ENCODE assay signal across 24 cellular contexts in genomic region chr13:112839347-112840105, GRCh38.
DNase-seq lines count a peak whose midpoint lies in the region; TF ChIP-seq lines count a peak whose summit lies in the region.
"Had no signal": no experiment of that assay in that cellular context is flagged by ENCODE, and none has a peak within 500 bp of the region (broad histone marks: within the 10 kb centered on the region; RNA-seq: fewer than 3 reads in every experiment).

No MANE protein-coding gene starts in this region.

- H3K27ac ChIP-seq in spleen: no peak overlapping the region
- H3K27ac ChIP-seq: dorsolateral prefrontal cortex, prostate gland, thyroid gland had no signal

- no peaks in the 10 kb centered on the region for H3K27me3 Mint-ChIP-seq in activated T-cell treated with anti-CD3 and anti-CD28 coated beads, Interleukin-2, amount 50 U/mL, for 24 hours
- H3K27me3 Mint-ChIP-seq: activated naive CD4-positive, alpha-beta T cell treated with anti-CD3 and anti-CD28 coated beads, Interleukin-2, amount 50 U/mL, for 24 hours; CD4-positive, CD25-positive, alpha-beta regulatory T cell; IgD-negative memory B cell; natural killer cell treated with Interleukin-12 subunit alpha and Interleukin-12 subunit beta and Interleukin-15 and Interleukin-18, amount 100 ng/mL, for 72 hours; T-cell had no signal

- H3K4me1 Mint-ChIP-seq in activated T-cell treated with anti-CD3 and anti-CD28 coated beads, Interleukin-2, amount 50 U/mL, for 24 hours (ENCODE audit: low read depth): no peaks in the 10 kb centered on the region
- H3K4me1 Mint-ChIP-seq: activated naive CD4-positive, alpha-beta T cell treated with anti-CD3 and anti-CD28 coated beads, Interleukin-2, amount 50 U/mL, for 24 hours had no signal

- peaks cover 0 to 98% (median 66%) of the 10 kb centered on the region in 6 donors for H3K36me3 ChIP-seq in spleen
- H3K36me3 ChIP-seq: prostate gland had no signal

- no peak overlapping the region for H3K4me3 ChIP-seq in fibroblast of the aortic adventitia (ENCODE audit: low read depth, low read length)
- H3K4me3 ChIP-seq in spleen: no peak overlapping the region
- H3K4me3 ChIP-seq: dorsolateral prefrontal cortex, prostate gland, thyroid gland had no signal

- H3K4me3 Mint-ChIP-seq in activated T-cell treated with anti-CD3 and anti-CD28 coated beads, Interleukin-2, amount 50 U/mL, for 24 hours: no peak overlapping the region
- H3K4me3 Mint-ChIP-seq: activated naive CD4-positive, alpha-beta T cell treated with anti-CD3 and anti-CD28 coated beads, Interleukin-2, amount 50 U/mL, for 24 hours; CD4-positive, CD25-positive, alpha-beta regulatory T cell; H9; IgD-negative memory B cell; natural killer cell treated with Interleukin-12 subunit alpha and Interleukin-12 subunit beta and Interleukin-15 and Interleukin-18, amount 100 ng/mL, for 72 hours; T-cell had no signal

- intact Hi-C loops in spleen (cut with DNase I; ENCODE audit: low total_unique reads): no loop called here

- TF ChIP-seq CTCF in fibroblast of the aortic adventitia (IDR thresholded peaks at IDR 0.05; ENCODE audit: insufficient read depth, low read length): peak; percentile 40
- no peak for TF ChIP-seq CTCF in spleen (IDR thresholded peaks at IDR 0.05 in 8 of 11, conservative IDR thresholded peaks at IDR 0.05 in 3 of 11)
- no peak for TF ChIP-seq CTCF in GM10266 (IDR thresholded peaks at IDR 0.05; ENCODE audit: control insufficient read depth, insufficient read depth, low read depth, missing control alignments)

- no peak for TF ChIP-seq POLR2A in spleen (IDR thresholded peaks at IDR 0.05)

- 83 to 92% (median 88%) methylated on average over 12 of the region's 12 CpGs for WGBS in spleen, 5 donors

- H3K27me3 ChIP-seq in spleen (replicated peaks in 1 of 7): no peaks in the 10 kb centered on the region
- H3K27me3 ChIP-seq: dorsolateral prefrontal cortex, thyroid gland had no signal

- no peaks in the 10 kb centered on the region for H3K4me1 ChIP-seq in spleen
- H3K4me1 ChIP-seq: prostate gland had no signal

- no peak overlapping the region for H3K27ac Mint-ChIP-seq in activated T-cell treated with anti-CD3 and anti-CD28 coated beads, Interleukin-2, amount 50 U/mL, for 24 hours
- H3K27ac Mint-ChIP-seq: activated naive CD4-positive, alpha-beta T cell treated with anti-CD3 and anti-CD28 coated beads, Interleukin-2, amount 50 U/mL, for 24 hours; IgD-negative memory B cell; natural killer cell treated with Interleukin-12 subunit alpha and Interleukin-12 subunit beta and Interleukin-15 and Interleukin-18, amount 100 ng/mL, for 72 hours; T-cell had no signal

- no peaks in the 10 kb centered on the region for H3K9me3 ChIP-seq in spleen
- H3K9me3 ChIP-seq: prostate gland, thyroid gland had no signal

- H3K36me3 Mint-ChIP-seq in activated T-cell treated with anti-CD3 and anti-CD28 coated beads, Interleukin-2, amount 50 U/mL, for 24 hours (ENCODE audit: low read depth): peaks cover 84% of the 10 kb centered on the region
- H3K36me3 Mint-ChIP-seq: natural killer cell treated with Interleukin-12 subunit alpha and Interleukin-12 subunit beta and Interleukin-15 and Interleukin-18, amount 100 ng/mL, for 72 hours had no signal

- DNase-seq in ELR (ENCODE audit: low read depth): peak; percentile 8
- peak; percentile 72 for DNase-seq in amniotic epithelial cell (ENCODE audit: low read depth)
- peak; percentile 92 for DNase-seq in fibroblast of the aortic adventitia (ENCODE audit: low read depth)
- peak; percentile 30 for DNase-seq in spleen
- no peak for DNase-seq in activated CD8-positive, alpha-beta memory T cell treated with anti-CD3 and anti-CD28 coated beads for 24 hours
- DNase-seq in activated T-cell treated with anti-CD3 and anti-CD28 coated beads, Interleukin-2, amount 50 U/mL, for 24 hours: no peak
- DNase-seq in H4 (ENCODE audit: low spot score): no peak
- no peak for DNase-seq in GM10266 (ENCODE audit: extremely low spot score)
- DNase-seq: CD4-positive, CD25-positive, alpha-beta regulatory T cell; DMS53; erythroblast; H9; kidney glomerular epithelial cell; mesenchymal stem cell; NCI-H2029 treated with DMSO at 0.1 percent for 48 hours; NCI-H526 treated with DMSO at 0.1 percent for 48 hours; SHP77; T-cell; thyroid gland had no signal

- no peaks in the 10 kb centered on the region for H3K9me3 Mint-ChIP-seq in activated T-cell treated with anti-CD3 and anti-CD28 coated beads, Interleukin-2, amount 50 U/mL, for 24 hours
- H3K9me3 Mint-ChIP-seq: activated naive CD4-positive, alpha-beta T cell treated with anti-CD3 and anti-CD28 coated beads, Interleukin-2, amount 50 U/mL, for 24 hours; CD4-positive, CD25-positive, alpha-beta regulatory T cell; H9; IgD-negative memory B cell; natural killer cell treated with Interleukin-12 subunit alpha and Interleukin-12 subunit beta and Interleukin-15 and Interleukin-18, amount 100 ng/mL, for 72 hours; T-cell had no signal

Comparison
In these comparisons a context has a peak if more than half of its experiments do, and no peak if none do; other contexts are left out.
1. DNase-seq: peak in ELR (single experiment), amniotic epithelial cell (single experiment), fibroblast of the aortic adventitia (single experiment) and spleen (single experiment); none in activated CD8-positive, alpha-beta memory T cell treated with anti-CD3 and anti-CD28 coated beads for 24 hours (single experiment), activated T-cell treated with anti-CD3 and anti-CD28 coated beads, Interleukin-2, amount 50 U/mL, for 24 hours (single experiment), H4 (single experiment) and GM10266 (single experiment).